Comparison of ENCODE assay signal across 8 cellular contexts in the genomic region with DNA sequence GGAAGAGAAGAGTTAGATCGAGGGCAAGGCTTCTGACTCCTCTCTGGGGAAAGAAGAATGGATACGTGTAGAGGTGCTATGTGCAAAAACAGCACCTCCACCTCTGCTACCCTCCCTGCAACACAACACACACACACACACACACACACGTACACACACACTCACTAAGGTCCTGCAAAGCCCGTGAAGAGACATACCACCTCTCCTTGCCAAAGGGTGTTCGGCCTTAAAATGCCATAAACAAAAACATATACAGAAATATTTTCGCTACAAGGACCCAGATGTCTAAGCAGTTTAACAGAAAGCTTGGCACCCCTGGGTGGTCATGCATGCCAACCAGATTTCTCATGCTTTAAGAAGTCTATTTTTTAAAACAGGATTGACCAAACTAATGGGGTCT. TPM values are rescaled to one million over a fixed set of nuclear protein-coding genes. Genes with fewer than 3 reads are reported as not detected.
A peak's percentile ranks its signal among the peaks of the same experiment; 100 is the strongest.
DNase-seq lines count a peak whose midpoint lies in the region; ATAC-seq and TF ChIP-seq lines count a peak whose summit lies in the region.

No MANE protein-coding gene starts in this region.

- no peaks in the 10 kb centered on the region for H3K9me3 ChIP-seq in gastrocnemius medialis

- H3K27me3 ChIP-seq in gastrocnemius medialis, result no peaks in the 10 kb centered on the region

- no peaks in the 10 kb centered on the region for H3K9me3 Mint-ChIP-seq in endothelial cell (ENCODE audit: unreplicated experiment)

- TF ChIP-seq POLR2A in gastrocnemius medialis (IDR thresholded peaks at IDR 0.05), result no peak

- TF ChIP-seq CTCF in GM12864 (IDR thresholded peaks at IDR 0.05; ENCODE audit: low read depth, low read length, missing control alignments) (no peak), endothelial cell (IDR thresholded peaks at IDR 0.05; ENCODE audit: unreplicated experiment) (no peak), gastrocnemius medialis (IDR thresholded peaks at IDR 0.05 in 4 of 5, conservative IDR thresholded peaks at IDR 0.05 in 1 of 5) (no peak)

- peak overlapping the region; percentile 74 for H3K27ac Mint-ChIP-seq in endothelial cell (ENCODE audit: unreplicated experiment)

- peaks cover 3% of the 10 kb centered on the region for H3K27me3 Mint-ChIP-seq in endothelial cell (ENCODE audit: unreplicated experiment)

- in situ Hi-C loops in gastrocnemius medialis (cut with MboI; ENCODE audit: low sequenced_read_pairs in 4 of 4), result no loop called here

- DNase-seq in GM12864 (ENCODE audit: low read depth) (no peak), RKO (ENCODE audit: low spot score) (peak; percentile 50), endothelial cell (ENCODE audit: low spot score) (no peak), gastrocnemius medialis (no peak), MV-4-11 (lab: John Stamatoyannopoulos, UW) (no peak), cerebellar nuclear complex (lab: John Stamatoyannopoulos, UW) (no peak)

- H3K4me3 ChIP-seq in GM12864 (ENCODE audit: low read depth, low read length) (peak overlapping the region; percentile 82), gastrocnemius medialis (peak overlapping the region; percentile 56 to 89 (median 77))

- H3K36me3 Mint-ChIP-seq in endothelial cell (ENCODE audit: low read depth, unreplicated experiment), result peaks cover 20% of the 10 kb centered on the region

- H3K27ac ChIP-seq in gastrocnemius medialis, result peak overlapping the region in 3 of 4 donors; percentile 73 to 79 (median 76)

- no peak for ATAC-seq in gastrocnemius medialis
- ATAC-seq in GM19395 (IDR thresholded peaks at IDR 0.05; ENCODE audit: unreplicated experiment), result no peak
- no peak for ATAC-seq in GM21786 (IDR thresholded peaks at IDR 0.05; ENCODE audit: unreplicated experiment)

- peak overlapping the region; percentile 83 for H3K4me3 Mint-ChIP-seq in endothelial cell (ENCODE audit: unreplicated experiment)

- H3K4me1 Mint-ChIP-seq in endothelial cell (ENCODE audit: unreplicated experiment), result peaks cover 10% of the 10 kb centered on the region

- peaks cover 17 to 22% of the 10 kb centered on the region in 2 donors for H3K4me1 ChIP-seq in gastrocnemius medialis

- H3K36me3 ChIP-seq in gastrocnemius medialis, result no peaks in the 10 kb centered on the region

- intact Hi-C loops in gastrocnemius medialis (cut with DNase I; ENCODE audit: low total_unique reads), result loop anchor here (5.0 kb wide), 1 partner anchor 38 kb away; no protein-coding TSS in a partner anchor

RNA-seq across cellular contexts. Expression of gene TIFA, which starts 1.5 kb away (rescaled TPM):
- total RNA-seq in endothelial cell (ENCODE audit: unreplicated experiment) (15.4 TPM), gastrocnemius medialis (1 to 10 TPM; 1.5 to 5.1 (median 2.9) TPM)

RNA-seq across cellular contexts. Expression of gene ALPK1, which starts 13.0 kb away (rescaled TPM):
- total RNA-seq in endothelial cell (ENCODE audit: unreplicated experiment), result 4.1 TPM
- 10 to 100 TPM in 1 of 4 donors, 1 to 10 TPM in 3; 1.8 to 12.6 (median 3.3) TPM for total RNA-seq in gastrocnemius medialis

RNA-seq across cellular contexts. Expression of gene AP1AR, which starts 52.6 kb away (rescaled TPM):
- total RNA-seq in endothelial cell (ENCODE audit: unreplicated experiment) (15.7 TPM), gastrocnemius medialis (10 to 100 TPM in 3 of 4 donors, 1 to 10 TPM in 1; 8.9 to 21.5 (median 15.2) TPM)
